In the genomic region with DNA sequence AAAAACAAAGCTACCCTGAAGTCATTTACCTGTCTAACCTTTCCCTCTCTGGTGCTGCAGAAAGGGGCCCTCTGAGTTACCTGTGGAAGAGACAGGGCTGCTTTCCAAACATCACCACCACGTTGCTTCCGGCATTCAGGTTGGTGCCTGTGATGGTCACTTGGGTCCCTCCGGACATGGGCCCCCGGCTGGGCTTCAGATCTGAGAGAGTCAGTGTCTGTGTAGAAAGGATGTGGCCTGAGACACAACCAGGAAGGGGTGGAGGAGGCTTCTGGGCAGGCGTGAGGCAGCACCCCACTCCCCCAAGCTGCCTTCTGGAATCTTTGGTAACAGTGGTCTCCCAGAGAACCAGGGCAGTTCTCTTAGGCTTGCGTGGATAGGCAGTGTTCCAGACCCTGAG, we compare ENCODE assay signal across 17 cellular contexts.
A peak's percentile ranks its signal among the peaks of the same experiment; 100 is the strongest.
DNase-seq lines count a peak whose midpoint lies in the region; ATAC-seq and TF ChIP-seq lines count a peak whose summit lies in the region.
"Had no signal": no experiment of that assay in that cellular context is flagged by ENCODE, and none has a peak within 500 bp of the region (broad histone marks: within the 10 kb centered on the region; RNA-seq: fewer than 3 reads in every experiment).

No MANE protein-coding gene starts in this region.

- no peak overlapping the region for H3K4me3 Mint-ChIP-seq in endodermal cell
- H3K4me3 Mint-ChIP-seq: CD4-positive, alpha-beta memory T cell; HFFc6 had no signal

- WGBS in endodermal cell (ENCODE audit: insufficient coverage in 1 of 2, insufficient read length in 1 of 2), 2 experiments = 90 to 98% methylated on average over 2 to 6 of the region's 6 CpGs
- WGBS in sigmoid colon, 2 donors = 93 to 95% methylated on average over 6 of the region's 6 CpGs

- H3K9me3 ChIP-seq in HUES48 (ENCODE audit: control insufficient read depth, insufficient read depth, low read length) = peaks cover 2% of the 10 kb centered on the region; the same call in 1 of the 2 replicates
- peaks cover 22% of the 10 kb centered on the region for H3K9me3 ChIP-seq in endodermal cell (ENCODE audit: control insufficient read depth, low read length)
- H3K9me3 ChIP-seq in sigmoid colon = peaks cover 3 to 13% (median 9%) of the 10 kb centered on the region in 4 donors

- peaks cover 36% of the 10 kb centered on the region for H3K4me1 ChIP-seq in HUES48 (ENCODE audit: control insufficient read depth, insufficient read depth, low read length)
- H3K4me1 ChIP-seq in endodermal cell (ENCODE audit: control insufficient read depth, insufficient read depth, low read length) = no peaks in the 10 kb centered on the region
- no peaks in the 10 kb centered on the region for H3K4me1 ChIP-seq in sigmoid colon

- no peak overlapping the region for H3K4me3 ChIP-seq in HUES48 (ENCODE audit: low read depth, low read length)
- H3K4me3 ChIP-seq in endodermal cell (ENCODE audit: low read length) = peak overlapping the region; percentile 45
- no peak overlapping the region for H3K4me3 ChIP-seq in sigmoid colon
- H3K4me3 ChIP-seq: K562 had no signal

- H3K27me3 Mint-ChIP-seq in endodermal cell (ENCODE audit: insufficient read depth) = peaks cover 4% of the 10 kb centered on the region

- DNase-seq in endodermal cell (no peak), sigmoid colon (peak; percentile 49), cardiac septum (ENCODE audit: low spot score) (no peak), GOT3 (lab: John Stamatoyannopoulos, UW) (no peak)
- DNase-seq: AML-193; CD4-positive, alpha-beta memory T cell; DMS153; DMS79; GDM1; HFFc6; IMR-90 had no signal

- H3K4me1 Mint-ChIP-seq in endodermal cell = peaks cover 21% of the 10 kb centered on the region
- H3K4me1 Mint-ChIP-seq: CD4-positive, alpha-beta memory T cell had no signal

- intact Hi-C loops in sigmoid colon (cut with DNase I) = no loop called here
- intact Hi-C loops in cardiac septum (cut with DNase I) = no loop called here

- no peak for TF ChIP-seq EP300 in sigmoid colon (IDR thresholded peaks at IDR 0.05)

- no peaks in the 10 kb centered on the region for H3K36me3 ChIP-seq in HUES48 (ENCODE audit: control insufficient read depth, insufficient read depth, low read length)
- H3K36me3 ChIP-seq in endodermal cell (ENCODE audit: control insufficient read depth, insufficient read depth, low read length) = peaks cover 20% of the 10 kb centered on the region
- no peaks in the 10 kb centered on the region for H3K36me3 ChIP-seq in sigmoid colon

- TF ChIP-seq CTCF in endodermal cell (conservative IDR thresholded peaks at IDR 0.05) (no peak), sigmoid colon (IDR thresholded peaks at IDR 0.05) (no peak)

- peaks cover 45% of the 10 kb centered on the region for H3K36me3 Mint-ChIP-seq in endodermal cell (ENCODE audit: low read depth)
- H3K36me3 Mint-ChIP-seq: CD4-positive, alpha-beta memory T cell had no signal

- ATAC-seq in HG03457 (IDR thresholded peaks at IDR 0.05; ENCODE audit: unreplicated experiment) (no peak), HG02588 (IDR thresholded peaks at IDR 0.05; ENCODE audit: unreplicated experiment) (no peak)
- ATAC-seq: HCT116, K562 had no signal

- no peak for TF ChIP-seq POLR2A in sigmoid colon (IDR thresholded peaks at IDR 0.05)

- no peak overlapping the region for H3K9ac ChIP-seq in HUES48 (ENCODE audit: low read depth, low read length)
- no peak overlapping the region for H3K9ac ChIP-seq in endodermal cell (ENCODE audit: extremely low read depth, low read length, poor library complexity, severe bottlenecking)

- H3K27ac Mint-ChIP-seq in endodermal cell = no peak overlapping the region
- H3K27ac Mint-ChIP-seq: CD4-positive, alpha-beta memory T cell; HFFc6 had no signal

- H3K27ac ChIP-seq in HUES48 (ENCODE audit: low read depth, low read length) (peak overlapping the region; percentile 88), endodermal cell (ENCODE audit: low read depth, low read length) (no peak overlapping the region), sigmoid colon (no peak overlapping the region)
- H3K27ac ChIP-seq: C4-2B had no signal

- H3K9me3 Mint-ChIP-seq in endodermal cell = peaks cover 21% of the 10 kb centered on the region

- H3K27me3 ChIP-seq in HUES48 (ENCODE audit: control insufficient read depth, insufficient read depth, low read length) (no peaks in the 10 kb centered on the region; the same call in 1 of the 2 replicates), endodermal cell (ENCODE audit: control insufficient read depth, insufficient read depth, low read length, poor library complexity, severe bottlenecking) (no peaks in the 10 kb centered on the region), sigmoid colon (no peaks in the 10 kb centered on the region)
